In genomic region chr22:36367479-36367878, GRCh38 we compare ENCODE assay signal across 10 cellular contexts. TPM values are rescaled to one million over a fixed set of nuclear protein-coding genes. Genes with fewer than 3 reads are reported as not detected.
DNase-seq lines count a peak whose midpoint lies in the region; ATAC-seq, FAIRE-seq and TF ChIP-seq lines count a peak whose summit lies in the region.
"Had no signal": no experiment of that assay in that cellular context is flagged by ENCODE, and none has a peak within 500 bp of the region (broad histone marks: within the 10 kb centered on the region; RNA-seq: fewer than 3 reads in every experiment).

No MANE protein-coding gene starts in this region.

- TF ChIP-seq CTCF in A549 (IDR thresholded peaks at IDR 0.05): no peak
- TF ChIP-seq CTCF in omental fat pad (IDR thresholded peaks at IDR 0.05): no peak

- no peaks in the 10 kb centered on the region for H3K27me3 Mint-ChIP-seq in effector memory CD8-positive, alpha-beta T cell
- no peaks in the 10 kb centered on the region for H3K27me3 Mint-ChIP-seq in natural killer cell treated with Interleukin-12 subunit alpha and Interleukin-12 subunit beta and Interleukin-15 and Interleukin-18, amount 100 ng/mL, for 72 hours

- WGBS in A549 (ENCODE audit: missing lambda C conversion rate): 52% methylated on average over 7 of the region's 7 CpGs

- no peaks in the 10 kb centered on the region for H3K9me3 Mint-ChIP-seq in effector memory CD8-positive, alpha-beta T cell
- H3K9me3 Mint-ChIP-seq in natural killer cell treated with Interleukin-12 subunit alpha and Interleukin-12 subunit beta and Interleukin-15 and Interleukin-18, amount 100 ng/mL, for 72 hours: no peaks in the 10 kb centered on the region

- H3K4me1 Mint-ChIP-seq in effector memory CD8-positive, alpha-beta T cell (ENCODE audit: low read depth in 2 of 2): peaks cover 86 to 93% of the 10 kb centered on the region in 2 donors
- peaks cover 82 to 94% of the 10 kb centered on the region in 2 donors for H3K4me1 Mint-ChIP-seq in natural killer cell treated with Interleukin-12 subunit alpha and Interleukin-12 subunit beta and Interleukin-15 and Interleukin-18, amount 100 ng/mL, for 72 hours (ENCODE audit: low read depth in 2 of 2)

- no peak for TF ChIP-seq POLR2A in A549 (IDR thresholded peaks at IDR 0.05; ENCODE audit: low read length)
- no peak for TF ChIP-seq POLR2A in GM18505 (IDR thresholded peaks at IDR 0.05; ENCODE audit: borderline replicate concordance, extremely low read depth, insufficient read depth, insufficient read length)

- no peaks in the 10 kb centered on the region for H3K9me3 ChIP-seq in A549

- POLR2A ChIA-PET in A549 (lab: Yijun Ruan, JAX): no interaction called here

- FAIRE-seq in A549 (lab: Jason Lieb, UNC): no peak

- peak overlapping the region; percentile 83 for H3K4me2 ChIP-seq in A549

- no peak for ATAC-seq in A549
- ATAC-seq in effector memory CD8-positive, alpha-beta T cell (replicated peaks): no peak
- ATAC-seq in natural killer cell treated with Interleukin-12 subunit alpha and Interleukin-12 subunit beta and Interleukin-15 and Interleukin-18, amount 100 ng/mL, for 72 hours: no peak
- ATAC-seq in omental fat pad (ENCODE audit: low FRiP score): no peak
- ATAC-seq in GM18505 (IDR thresholded peaks at IDR 0.05; ENCODE audit: unreplicated experiment): no peak
- no peak for ATAC-seq in HG03175 (IDR thresholded peaks at IDR 0.05; ENCODE audit: unreplicated experiment)

- TF ChIP-seq RAD21 in A549 (conservative IDR thresholded peaks at IDR 0.05 in 1 of 2, IDR thresholded peaks at IDR 0.05 in 1 of 2): no peak

- DNase-seq in A549 (ENCODE audit: low read depth in 1 of 2, low spot score in 1 of 2) (no peak), MV-4-11 (lab: John Stamatoyannopoulos, UW) (peak; percentile 29), omental fat pad (ENCODE audit: low spot score) (no peak), NCI-H748 treated with DMSO at 0.1 percent for 48 hours (lab: John Stamatoyannopoulos, UW) (no peak)
- DNase-seq in effector memory CD8-positive, alpha-beta T cell: no peak
- DNase-seq in natural killer cell treated with Interleukin-12 subunit alpha and Interleukin-12 subunit beta and Interleukin-15 and Interleukin-18, amount 100 ng/mL, for 72 hours (ENCODE audit: low spot score): no peak
- DNase-seq: activated CD4-positive, alpha-beta T cell treated with anti-CD3 and anti-CD28 coated beads for 4 hours; NCI-H524 had no signal

- peaks cover 90% of the 10 kb centered on the region for H3K36me3 Mint-ChIP-seq in effector memory CD8-positive, alpha-beta T cell (ENCODE audit: insufficient read depth)
- no peaks in the 10 kb centered on the region for H3K36me3 Mint-ChIP-seq in natural killer cell treated with Interleukin-12 subunit alpha and Interleukin-12 subunit beta and Interleukin-15 and Interleukin-18, amount 100 ng/mL, for 72 hours

- TF ChIP-seq EP300 in A549 (IDR thresholded peaks at IDR 0.05): no peak

- CTCF ChIA-PET in A549 (lab: Yijun Ruan, JAX): interaction anchor here (1.0 to 1.3 kb wide), 5 partner anchors 18 to 103 kb away, joined by 3 to 4 read pairs (median 3); no protein-coding TSS in a partner anchor

- peak overlapping the region; percentile 83 to 99; a peak in 5 of 6 replicates for H3K27ac ChIP-seq in A549

- peak overlapping the region; percentile 86 to 90 for H3K4me3 Mint-ChIP-seq in effector memory CD8-positive, alpha-beta T cell
- H3K4me3 Mint-ChIP-seq in natural killer cell treated with Interleukin-12 subunit alpha and Interleukin-12 subunit beta and Interleukin-15 and Interleukin-18, amount 100 ng/mL, for 72 hours: peak overlapping the region; percentile 83

- H3K4me1 ChIP-seq in A549: peaks cover 100% of the 10 kb centered on the region

- no peak overlapping the region; the same call in 2 of the 3 replicates for H3K4me3 ChIP-seq in A549

- H3K27ac Mint-ChIP-seq in effector memory CD8-positive, alpha-beta T cell: peak overlapping the region; percentile 94 to 97
- peak overlapping the region; percentile 81 to 90 for H3K27ac Mint-ChIP-seq in natural killer cell treated with Interleukin-12 subunit alpha and Interleukin-12 subunit beta and Interleukin-15 and Interleukin-18, amount 100 ng/mL, for 72 hours

TF ChIP-seq in A549, 52 proteins besides CTCF, POLR2A, EP300 and RAD21:
- TF ChIP-seq HMGXB4 (CRISPR knock-in tag; IDR thresholded peaks at IDR 0.05; ENCODE audit: borderline replicate concordance) (no peak), ELK1 (IDR thresholded peaks at IDR 0.05; ENCODE audit: low read depth, low read length) (no peak), NFE2L2 (conservative IDR thresholded peaks at IDR 0.05; ENCODE audit: low read length) (no peak), RNF2 (IDR thresholded peaks at IDR 0.05; ENCODE audit: borderline replicate concordance, low read depth) (no peak), ZSCAN20 (CRISPR knock-in tag; IDR thresholded peaks at IDR 0.05) (no peak), ZFP36 (IDR thresholded peaks at IDR 0.05; ENCODE audit: borderline replicate concordance, partially characterized antibody) (no peak), NPAS2 (CRISPR knock-in tag; IDR thresholded peaks at IDR 0.05; ENCODE audit: borderline replicate concordance) (no peak), CBX2 (IDR thresholded peaks at IDR 0.05; ENCODE audit: borderline replicate concordance, low read depth) (no peak), USF2 (IDR thresholded peaks at IDR 0.05) (no peak), MAFK (IDR thresholded peaks at IDR 0.05; ENCODE audit: partially characterized antibody) (no peak), FOSB (CRISPR knock-in tag; IDR thresholded peaks at IDR 0.05) (no peak), E2F6 (IDR thresholded peaks at IDR 0.05; ENCODE audit: borderline replicate concordance, low read depth) (no peak), RARB (CRISPR knock-in tag; IDR thresholded peaks at IDR 0.05) (no peak)

RNA-seq across cellular contexts. Expression of gene MYH9, which starts 20.3 kb away (rescaled TPM):
- polyA plus RNA-seq in A549 (2011; rRNA removed): 92.1 and 162 TPM in 2 replicates
- polyA plus RNA-seq in A549 (2012; cell fraction: cytosol; rRNA removed): 112 and 118 TPM in 2 replicates
- 202 and 239 TPM in 2 replicates for polyA plus RNA-seq in A549 (2012; cell fraction: nucleus; rRNA removed)
- polyA plus RNA-seq in A549 (2017; fragmentation: RNase III; extraction: RNeasy Plus Mini Kit Qiagen cat#74134 plus additional on column Dnase treatment): 158 to 215 TPM (median 167 TPM) in 3 replicates
- 460 and 534 TPM in 2 replicates for polyA minus RNA-seq in A549 (2011; rRNA and poly(A)+ RNA removed)
- 100 to 1,000 TPM; 623 to 642 TPM for total RNA-seq in natural killer cell treated with Interleukin-12 subunit alpha and Interleukin-12 subunit beta and Interleukin-15 and Interleukin-18, amount 100 ng/mL, for 72 hours
- 100 to 1,000 TPM; 225 to 463 (median 370) TPM for total RNA-seq in omental fat pad
